ENCODE assay signal across 22 cellular contexts in the genomic region with DNA sequence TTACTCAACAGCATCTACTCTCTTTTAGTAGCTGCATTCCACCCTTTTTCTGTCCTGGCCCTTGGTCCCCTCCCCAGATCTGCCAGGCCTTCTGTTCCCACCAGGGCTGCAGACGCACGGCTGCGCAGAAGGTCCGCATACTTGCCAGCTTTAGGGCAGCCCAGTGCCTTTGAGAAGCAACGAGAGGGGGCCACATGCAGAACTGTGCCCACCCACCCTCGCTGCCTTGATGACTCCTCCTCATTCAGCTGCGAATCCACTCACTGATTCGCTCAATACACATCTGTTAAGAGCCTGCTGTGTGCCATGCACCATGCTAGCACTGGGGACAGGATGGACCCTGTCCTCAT. TPM values are rescaled to one million over a fixed set of nuclear protein-coding genes. Genes with fewer than 3 reads are reported as not detected.
"Had no signal": no experiment of that assay in that cellular context is flagged by ENCODE, and none has a peak within 500 bp of the region (broad histone marks: within the 10 kb centered on the region; RNA-seq: fewer than 3 reads in every experiment).

No MANE protein-coding gene starts in this region.

- H3K4me3 ChIP-seq: esophagus muscularis mucosa, gastroesophageal sphincter, testis, upper lobe of left lung had no signal

- H3K27ac ChIP-seq: neutrophil, parathyroid adenoma, testis, upper lobe of left lung had no signal

- H3K36me3 Mint-ChIP-seq: activated naive CD8-positive, alpha-beta T cell treated with anti-CD3 and anti-CD28 coated beads, Interleukin-2, amount 10 ng/mL, durations not matched to agents 7 days and 5 days had no signal

- H3K27me3 ChIP-seq: esophagus muscularis mucosa, gastroesophageal sphincter, testis, upper lobe of left lung had no signal

- H3K27me3 Mint-ChIP-seq: activated CD4-positive, alpha-beta T cell treated with anti-CD3 and anti-CD28 coated beads, Interleukin-2, amount 10 ng/mL, durations not matched to agents 7 days and 5 days; activated naive CD8-positive, alpha-beta T cell treated with anti-CD3 and anti-CD28 coated beads, Interleukin-2, amount 10 ng/mL, durations not matched to agents 7 days and 5 days; stimulated activated naive CD8-positive, alpha-beta T cell treated with anti-CD3 and anti-CD28 coated beads, Interleukin-15, Interleukin-2, amounts not matched to agents 100 ng/mL and 50 ng/mL, for 24 hours had no signal

- DNase-seq: activated CD4-positive, alpha-beta T cell treated with anti-CD3 and anti-CD28 coated beads, Interleukin-2, amount 10 ng/mL, durations not matched to agents 7 days and 5 days; activated CD8-positive, alpha-beta T cell treated with anti-CD3 and anti-CD28 coated beads, Interleukin-2, amount 10 ng/mL, durations not matched to agents 7 days and 5 days; activated naive CD4-positive, alpha-beta T cell treated with Interleukin-2 at 50 U/mL for 16 hours; activated naive CD8-positive, alpha-beta T cell treated with anti-CD3 and anti-CD28 coated beads, Interleukin-2, amount 10 ng/mL, durations not matched to agents 7 days and 5 days; activated T-cell treated with anti-CD3 and anti-CD28 coated beads, Interleukin-2, amount 50 U/mL, for 24 hours; cerebellar nuclear complex; cortex of kidney; effector CD8-positive, alpha-beta T cell; mammary epithelial cell; T-helper 1 cell; T-helper 9 cell; upper lobe of left lung had no signal

- H3K9ac ChIP-seq: parathyroid adenoma had no signal

- H3K4me1 ChIP-seq: parathyroid adenoma, testis, upper lobe of left lung had no signal

- H3K9me3 Mint-ChIP-seq: activated CD4-positive, alpha-beta T cell treated with anti-CD3 and anti-CD28 coated beads, Interleukin-2, amount 10 ng/mL, durations not matched to agents 7 days and 5 days; activated naive CD8-positive, alpha-beta T cell treated with anti-CD3 and anti-CD28 coated beads, Interleukin-2, amount 10 ng/mL, durations not matched to agents 7 days and 5 days; activated T-cell treated with anti-CD3 and anti-CD28 coated beads, Interleukin-2, amount 50 U/mL, for 24 hours; activated T-helper 2 cell treated with anti-CD3 and anti-CD28 coated beads, Interferon-gamma antibody, Interleukin-2, Interleukin-4, amounts not matched to agents 10 μg/mL and 5 μg/mL and 100 μg/mL, durations not matched to agents 14 hours and 24 hours and 36 hours; stimulated activated naive CD8-positive, alpha-beta T cell treated with anti-CD3 and anti-CD28 coated beads, Interleukin-15, Interleukin-2, amounts not matched to agents 100 ng/mL and 50 ng/mL, for 24 hours had no signal

- H3K27ac Mint-ChIP-seq: activated CD4-positive, alpha-beta T cell treated with anti-CD3 and anti-CD28 coated beads, Interleukin-2, amount 10 ng/mL, durations not matched to agents 7 days and 5 days; activated CD8-positive, alpha-beta T cell treated with anti-CD3 and anti-CD28 coated beads, Interleukin-2, amount 10 ng/mL, durations not matched to agents 7 days and 5 days; activated naive CD8-positive, alpha-beta T cell treated with anti-CD3 and anti-CD28 coated beads, Interleukin-2, amount 10 ng/mL, durations not matched to agents 7 days and 5 days; activated T-cell treated with anti-CD3 and anti-CD28 coated beads, Interleukin-2, amount 50 U/mL, for 24 hours; activated T-helper 2 cell treated with anti-CD3 and anti-CD28 coated beads, Interferon-gamma antibody, Interleukin-2, Interleukin-4, amounts not matched to agents 10 μg/mL and 5 μg/mL and 100 μg/mL, durations not matched to agents 14 hours and 24 hours and 36 hours; stimulated activated naive CD8-positive, alpha-beta T cell treated with anti-CD3 and anti-CD28 coated beads, Interleukin-15, Interleukin-2, amounts not matched to agents 100 ng/mL and 50 ng/mL, for 24 hours had no signal

- H3K4me3 Mint-ChIP-seq: activated CD4-positive, alpha-beta T cell treated with anti-CD3 and anti-CD28 coated beads, Interleukin-2, amount 10 ng/mL, durations not matched to agents 7 days and 5 days; activated CD8-positive, alpha-beta T cell treated with anti-CD3 and anti-CD28 coated beads, Interleukin-2, amount 10 ng/mL, durations not matched to agents 7 days and 5 days; activated naive CD8-positive, alpha-beta T cell treated with anti-CD3 and anti-CD28 coated beads, Interleukin-2, amount 10 ng/mL, durations not matched to agents 7 days and 5 days; activated T-cell treated with anti-CD3 and anti-CD28 coated beads, Interleukin-2, amount 50 U/mL, for 24 hours; stimulated activated naive CD8-positive, alpha-beta T cell treated with anti-CD3 and anti-CD28 coated beads, Interleukin-15, Interleukin-2, amounts not matched to agents 100 ng/mL and 50 ng/mL, for 24 hours had no signal

- H3K36me3 ChIP-seq: neutrophil, upper lobe of left lung had no signal

- H3K4me1 Mint-ChIP-seq: activated CD4-positive, alpha-beta T cell treated with anti-CD3 and anti-CD28 coated beads, Interleukin-2, amount 10 ng/mL, durations not matched to agents 7 days and 5 days; activated naive CD8-positive, alpha-beta T cell treated with anti-CD3 and anti-CD28 coated beads, Interleukin-2, amount 10 ng/mL, durations not matched to agents 7 days and 5 days had no signal

- H3K9me3 ChIP-seq: esophagus muscularis mucosa, gastroesophageal sphincter, neutrophil, testis, upper lobe of left lung had no signal

RNA-seq across cellular contexts. Expression of gene PRIMA1, which starts 39.2 kb away (rescaled TPM):
- total RNA-seq: activated CD4-positive, alpha-beta T cell treated with anti-CD3 and anti-CD28 coated beads, Interleukin-2, amount 10 ng/mL, durations not matched to agents 7 days and 5 days; activated CD8-positive, alpha-beta T cell treated with anti-CD3 and anti-CD28 coated beads, Interleukin-2, amount 10 ng/mL, durations not matched to agents 7 days and 5 days; activated naive CD8-positive, alpha-beta T cell treated with anti-CD3 and anti-CD28 coated beads, Interleukin-2, amount 10 ng/mL, durations not matched to agents 7 days and 5 days; activated T-helper 2 cell treated with anti-CD3 and anti-CD28 coated beads, Interferon-gamma antibody, Interleukin-2, Interleukin-4, amounts not matched to agents 10 μg/mL and 5 μg/mL and 100 μg/mL, durations not matched to agents 14 hours and 24 hours and 36 hours; endothelial cell of umbilical vein; mononuclear cell; renal cortical epithelial cell had no signal
- polyA plus RNA-seq: endothelial cell of umbilical vein had no signal
